ENCODE assay signal across 15 cellular contexts in the genomic region with DNA sequence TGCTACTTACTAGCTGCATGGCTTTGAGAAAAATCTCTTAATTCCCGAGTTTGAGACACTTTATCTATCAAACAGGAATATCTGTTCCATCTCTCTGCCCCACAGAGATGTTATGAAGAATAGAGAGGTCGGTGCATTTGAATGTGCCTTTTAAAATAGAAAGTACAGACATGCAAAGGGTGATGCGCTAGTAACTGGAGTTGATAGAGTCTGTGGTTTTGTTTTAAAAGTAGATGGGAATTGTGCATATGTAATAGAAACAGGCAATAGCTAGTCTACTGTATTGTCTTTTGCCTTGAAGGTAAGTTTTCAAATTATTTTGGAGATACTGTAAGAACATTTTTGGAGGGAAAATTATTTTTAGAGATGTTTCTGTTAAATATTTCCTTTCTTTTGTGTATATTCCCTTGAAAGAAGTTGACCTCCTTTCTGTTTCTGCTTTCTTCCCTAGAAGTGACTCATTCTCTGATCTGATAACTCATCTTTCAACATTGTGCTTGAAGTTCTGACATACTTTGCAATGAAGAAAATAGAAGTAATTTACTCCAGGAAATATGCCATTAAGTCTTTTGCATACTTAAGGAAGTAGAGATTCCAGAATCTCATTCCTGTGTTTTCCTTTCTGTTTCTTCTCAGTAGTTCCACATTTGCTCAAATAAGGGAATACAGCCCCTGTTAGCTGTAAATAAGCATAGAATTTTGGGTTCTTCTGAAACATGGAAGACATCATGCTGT.
DNase-seq lines count a peak whose midpoint lies in the region; ATAC-seq and TF ChIP-seq lines count a peak whose summit lies in the region.
"Had no signal": no experiment of that assay in that cellular context is flagged by ENCODE, and none has a peak within 500 bp of the region (broad histone marks: within the 10 kb centered on the region; RNA-seq: fewer than 3 reads in every experiment).

No MANE protein-coding gene starts in this region.

- H3K4me2 ChIP-seq in mammary epithelial cell (ENCODE audit: insufficient read depth, low read depth, low read length), result peak overlapping the region; percentile 7
- peak overlapping the region; percentile 47 for H3K4me2 ChIP-seq in osteoblast (ENCODE audit: insufficient read depth, low read length)

- peak; percentile 34 for DNase-seq in SIG-M5 treated with dmso at 0.1 percent for 504 hours (lab: John Stamatoyannopoulos, UW; ENCODE audit: unreplicated experiment)
- DNase-seq in SIG-M5 (lab: John Stamatoyannopoulos, UW), result no peak
- peak; percentile 57 for DNase-seq in LHCN-M2 (ENCODE audit: low read depth)
- peak; percentile 34 for DNase-seq in mammary epithelial cell
- DNase-seq in osteoblast (ENCODE audit: insufficient read length, low spot score, missing footprints), result peak; percentile 83
- no peak for DNase-seq in CD14-positive monocyte (ENCODE audit: low spot score)
- DNase-seq in activated naive CD4-positive, alpha-beta T cell treated with Interleukin-2 at 50 U/mL for 16 hours, result no peak
- DNase-seq: 8988T; esophagus squamous epithelium; H9; left cardiac atrium; MM.1S; NCI-H69; stimulated activated naive CD8-positive, alpha-beta T cell treated with anti-CD3 and anti-CD28 coated beads, Interleukin-15, Interleukin-2, amounts not matched to agents 100 U/mL and 50 U/mL, for 24 hours had no signal

- H3K4me3 ChIP-seq in mammary epithelial cell (replicated peaks in 1 of 3; ENCODE audit: insufficient read depth in 1 of 3, low read depth in 2 of 3, low read length in 3 of 3) (no peak overlapping the region), osteoblast (ENCODE audit: insufficient read depth, low read length) (no peak overlapping the region)
- H3K4me3 ChIP-seq: esophagus squamous epithelium had no signal

- in situ Hi-C loops in mammary epithelial cell (cut with MboI; ENCODE audit: low sequenced_read_pairs in 2 of 2), result no loop called here

- H3K36me3 Mint-ChIP-seq in CD14-positive monocyte, result peaks cover 5 to 14% of the 10 kb centered on the region in 2 donors

- peaks cover 2% of the 10 kb centered on the region for H3K4me1 Mint-ChIP-seq in CD14-positive monocyte

- dilution Hi-C loops in mammary epithelial cell (cut with HindIII; ENCODE audit: low sequenced_read_pairs), result no loop called here

- H3K27ac ChIP-seq in mammary epithelial cell (ENCODE audit: insufficient read depth, low read depth, low read length) (no peak overlapping the region), osteoblast (ENCODE audit: low read depth, low read length) (peak overlapping the region; percentile 1)
- H3K27ac ChIP-seq: esophagus squamous epithelium had no signal

- H3K79me2 ChIP-seq in mammary epithelial cell (ENCODE audit: insufficient read depth, low read length) (no peaks in the 10 kb centered on the region), osteoblast (ENCODE audit: insufficient read depth, low read length) (no peaks in the 10 kb centered on the region)

- H4K20me1 ChIP-seq in mammary epithelial cell (ENCODE audit: insufficient read depth, low read length) (no peaks in the 10 kb centered on the region), osteoblast (ENCODE audit: insufficient read depth, low read length) (no peaks in the 10 kb centered on the region)

- no peaks in the 10 kb centered on the region for H3K9me3 Mint-ChIP-seq in CD14-positive monocyte
- H3K9me3 Mint-ChIP-seq: H9 had no signal

- H3K36me3 ChIP-seq in mammary epithelial cell (ENCODE audit: insufficient read depth, low read length) (peaks cover 2% of the 10 kb centered on the region), osteoblast (ENCODE audit: insufficient read depth, low read length) (no peaks in the 10 kb centered on the region)

- H2AFZ ChIP-seq in mammary epithelial cell (ENCODE audit: low read depth, low read length), result no peak overlapping the region
- no peak overlapping the region for H2AFZ ChIP-seq in osteoblast (ENCODE audit: low read length)

- H3K9me3 ChIP-seq in mammary epithelial cell (replicated peaks; ENCODE audit: insufficient read depth, low read length) (no peaks in the 10 kb centered on the region), osteoblast (ENCODE audit: low read depth, low read length) (no peaks in the 10 kb centered on the region)
- H3K9me3 ChIP-seq: esophagus squamous epithelium had no signal

- ATAC-seq in GM19023 (IDR thresholded peaks at IDR 0.05; ENCODE audit: unreplicated experiment), result no peak
- ATAC-seq: stimulated activated naive CD8-positive, alpha-beta T cell treated with anti-CD3 and anti-CD28 coated beads, Interleukin-15, Interleukin-2, amounts not matched to agents 100 U/mL and 50 U/mL, for 24 hours had no signal

- intact Hi-C loops in mammary epithelial cell (cut with micrococcal nuclease), result loop anchor here (5.0 kb wide), 1 partner anchor 65 kb away; no protein-coding TSS in a partner anchor
- intact Hi-C loops in CD14-positive monocyte (cut with micrococcal nuclease), result no loop called here

- CTCF ChIA-PET in mammary epithelial cell (lab: Charles Lee; ENCODE audit: low non-redundant PET), result no interaction called here

- no peak overlapping the region for H3K9ac ChIP-seq in mammary epithelial cell (ENCODE audit: insufficient read depth, low read length)

- H3K4me1 ChIP-seq in mammary epithelial cell (ENCODE audit: insufficient read depth, low read length) (no peaks in the 10 kb centered on the region), osteoblast (ENCODE audit: insufficient read depth, low read length) (peaks cover 14% of the 10 kb centered on the region)
- H3K4me1 ChIP-seq: esophagus squamous epithelium had no signal

- H3K27ac Mint-ChIP-seq in CD14-positive monocyte, result no peak overlapping the region
- H3K27ac Mint-ChIP-seq: H9 had no signal

- H3K4me3 Mint-ChIP-seq in CD14-positive monocyte, result no peak overlapping the region
- H3K4me3 Mint-ChIP-seq: H9 had no signal

- H3K27me3 Mint-ChIP-seq in CD14-positive monocyte (ENCODE audit: low read depth in 3 of 3), result peaks cover 0 to 1% (median 0%) of the 10 kb centered on the region in 3 donors

- no peaks in the 10 kb centered on the region for H3K27me3 ChIP-seq in mammary epithelial cell (ENCODE audit: insufficient read depth, low read length)
- H3K27me3 ChIP-seq in osteoblast (ENCODE audit: insufficient read depth, low read length), result no peaks in the 10 kb centered on the region
- H3K27me3 ChIP-seq: esophagus squamous epithelium had no signal

- TF ChIP-seq CTCF in mammary epithelial cell (conservative IDR thresholded peaks at IDR 0.05 in 1 of 2, IDR thresholded peaks at IDR 0.05 in 1 of 2; ENCODE audit: extremely low read depth in 1 of 2, insufficient read depth in 1 of 2, low read depth in 1 of 2, low read length in 2 of 2) (no peak), osteoblast (IDR thresholded peaks at IDR 0.05; ENCODE audit: extremely low read depth, low read depth, low read length) (no peak), CD14-positive monocyte (IDR thresholded peaks at IDR 0.05) (no peak)

- WGBS in mammary epithelial cell (ENCODE audit: low coverage, missing lambda C conversion rate), result 100% methylated on average over 3 of the region's 3 CpGs

- BruUV-seq in mammary epithelial cell (replicated peaks; lab: Mats Ljungman, UMichigan), result no TSS peak

Comparison
In these comparisons a context has a peak if more than half of its experiments do, and no peak if none do; other contexts are left out.
1. DNase-seq: peak in SIG-M5 treated with dmso at 0.1 percent for 504 hours (single experiment), LHCN-M2 (single experiment), mammary epithelial cell (single experiment) and osteoblast (single experiment); none in SIG-M5 (single experiment), CD14-positive monocyte (single experiment) and activated naive CD4-positive, alpha-beta T cell treated with Interleukin-2 at 50 U/mL for 16 hours (single experiment).